ENCODE assay signal across 14 cellular contexts in genomic region chr3:187039723-187040414, GRCh38.
DNase-seq lines count a peak whose midpoint lies in the region; ATAC-seq and TF ChIP-seq lines count a peak whose summit lies in the region.
"Had no signal": no experiment of that assay in that cellular context is flagged by ENCODE, and none has a peak within 500 bp of the region (broad histone marks: within the 10 kb centered on the region; RNA-seq: fewer than 3 reads in every experiment).

No MANE protein-coding gene starts in this region.

- H3K27ac ChIP-seq in neutrophil (peak overlapping the region; percentile 2), testis (no peak overlapping the region)
- H3K27ac ChIP-seq: adrenal gland had no signal

- intact Hi-C loops in testis (cut with DNase I; ENCODE audit: low total_unique reads) = no loop called here

- H3K9me3 Mint-ChIP-seq in activated CD8-positive, alpha-beta memory T cell treated with anti-CD3 and anti-CD28 coated beads, Interleukin-2, amount 10 ng/mL, durations not matched to agents 7 days and 5 days (ENCODE audit: low read depth) = peaks cover 2% of the 10 kb centered on the region
- H3K9me3 Mint-ChIP-seq in activated naive CD8-positive, alpha-beta T cell (ENCODE audit: low read depth) = peaks cover 9% of the 10 kb centered on the region

- no peaks in the 10 kb centered on the region for H3K27me3 Mint-ChIP-seq in activated CD8-positive, alpha-beta memory T cell treated with anti-CD3 and anti-CD28 coated beads, Interleukin-2, amount 10 ng/mL, durations not matched to agents 7 days and 5 days
- H3K27me3 Mint-ChIP-seq in activated naive CD8-positive, alpha-beta T cell = no peaks in the 10 kb centered on the region

- 70 to 74% methylated on average over 6 of the region's 6 CpGs for WGBS in testis, 2 donors

- H3K4me1 Mint-ChIP-seq in activated CD8-positive, alpha-beta memory T cell treated with anti-CD3 and anti-CD28 coated beads, Interleukin-2, amount 10 ng/mL, durations not matched to agents 7 days and 5 days = peaks cover 61% of the 10 kb centered on the region
- peaks cover 72% of the 10 kb centered on the region for H3K4me1 Mint-ChIP-seq in activated naive CD8-positive, alpha-beta T cell (ENCODE audit: low read depth)

- no peak for DNase-seq in activated CD8-positive, alpha-beta memory T cell treated with anti-CD3 and anti-CD28 coated beads, Interleukin-2, amount 10 ng/mL, durations not matched to agents 7 days and 5 days
- no peak for DNase-seq in activated CD8-positive, alpha-beta memory T cell treated with anti-CD3 and anti-CD28 coated beads, Interleukin-2, amount 50 U/mL, for 4 hours
- DNase-seq in testis = no peak
- DNase-seq: adrenal gland; DMS79 treated with DMSO at 0.1 percent for 48 hours; esophagus squamous epithelium; Kasumi-1; NCI-H2081 treated with DMSO at 0.1 percent for 48 hours; stimulated activated CD4-positive, alpha-beta T cell treated with anti-CD3 and anti-CD28 coated beads, Interleukin-1b, Interleukin-23, amount 100 ng/mL, for 48 hours had no signal

- H3K4me1 ChIP-seq in neutrophil (ENCODE audit: control insufficient read depth in 1 of 2, insufficient read depth in 1 of 2, low read depth in 1 of 2, low read length in 1 of 2) (peaks cover 8 to 24% of the 10 kb centered on the region in 2 experiments), testis (no peaks in the 10 kb centered on the region)

- no peak overlapping the region for H3K4me3 Mint-ChIP-seq in activated CD8-positive, alpha-beta memory T cell treated with anti-CD3 and anti-CD28 coated beads, Interleukin-2, amount 10 ng/mL, durations not matched to agents 7 days and 5 days
- H3K4me3 Mint-ChIP-seq in activated naive CD8-positive, alpha-beta T cell = peak overlapping the region; percentile 23

- H3K36me3 Mint-ChIP-seq in activated CD8-positive, alpha-beta memory T cell treated with anti-CD3 and anti-CD28 coated beads, Interleukin-2, amount 10 ng/mL, durations not matched to agents 7 days and 5 days = peaks cover 76% of the 10 kb centered on the region
- H3K36me3 Mint-ChIP-seq in activated naive CD8-positive, alpha-beta T cell = peaks cover 44% of the 10 kb centered on the region

- peaks cover 24% of the 10 kb centered on the region for H3K36me3 ChIP-seq in neutrophil
- H3K36me3 ChIP-seq in testis (ENCODE audit: low read depth, missing control alignments) = no peaks in the 10 kb centered on the region
- H3K36me3 ChIP-seq: adrenal gland had no signal

- H3K27ac Mint-ChIP-seq in activated CD8-positive, alpha-beta memory T cell treated with anti-CD3 and anti-CD28 coated beads, Interleukin-2, amount 10 ng/mL, durations not matched to agents 7 days and 5 days = peak overlapping the region; percentile 98
- H3K27ac Mint-ChIP-seq in activated naive CD8-positive, alpha-beta T cell = peak overlapping the region; percentile 97

- no peaks in the 10 kb centered on the region for H3K27me3 ChIP-seq in neutrophil
- no peaks in the 10 kb centered on the region for H3K27me3 ChIP-seq in testis
- H3K27me3 ChIP-seq: adrenal gland, esophagus squamous epithelium had no signal

- no peak for TF ChIP-seq CTCF in neutrophil (IDR thresholded peaks at IDR 0.05)
- no peak for TF ChIP-seq CTCF in testis (IDR thresholded peaks at IDR 0.05)

- ATAC-seq in activated CD8-positive, alpha-beta memory T cell treated with anti-CD3 and anti-CD28 coated beads, Interleukin-2, amount 10 ng/mL, durations not matched to agents 7 days and 5 days = no peak
- ATAC-seq in HG02623 (IDR thresholded peaks at IDR 0.05; ENCODE audit: unreplicated experiment) = no peak
- ATAC-seq in GM19452 (IDR thresholded peaks at IDR 0.05; ENCODE audit: unreplicated experiment) = no peak

- CTCF ChIA-PET in activated CD8-positive, alpha-beta memory T cell treated with anti-CD3 and anti-CD28 coated beads, Interleukin-2, amount 10 ng/mL, durations not matched to agents 7 days and 5 days (lab: Charles Lee) = interaction anchor here (0.6 to 2.1 kb wide), 4 partner anchors 9 to 131 kb away, joined by 3 to 7 read pairs (median 4); no protein-coding TSS in a partner anchor

- no peaks in the 10 kb centered on the region for H3K9me3 ChIP-seq in neutrophil
- no peaks in the 10 kb centered on the region for H3K9me3 ChIP-seq in testis
- H3K9me3 ChIP-seq: esophagus squamous epithelium had no signal

- H3K4me3 ChIP-seq in neutrophil (ENCODE audit: low read depth in 1 of 2, low read length in 1 of 2) (no peak overlapping the region), testis (no peak overlapping the region)
- H3K4me3 ChIP-seq: adrenal gland, esophagus squamous epithelium had no signal

- TF ChIP-seq POLR2A in GM19193 (IDR thresholded peaks at IDR 0.05; ENCODE audit: extremely low read depth, insufficient read depth, insufficient read length) (peak; percentile 29), testis (IDR thresholded peaks at IDR 0.05) (no peak)
